9 cellular contexts compared by ENCODE assay signal in the genomic region with DNA sequence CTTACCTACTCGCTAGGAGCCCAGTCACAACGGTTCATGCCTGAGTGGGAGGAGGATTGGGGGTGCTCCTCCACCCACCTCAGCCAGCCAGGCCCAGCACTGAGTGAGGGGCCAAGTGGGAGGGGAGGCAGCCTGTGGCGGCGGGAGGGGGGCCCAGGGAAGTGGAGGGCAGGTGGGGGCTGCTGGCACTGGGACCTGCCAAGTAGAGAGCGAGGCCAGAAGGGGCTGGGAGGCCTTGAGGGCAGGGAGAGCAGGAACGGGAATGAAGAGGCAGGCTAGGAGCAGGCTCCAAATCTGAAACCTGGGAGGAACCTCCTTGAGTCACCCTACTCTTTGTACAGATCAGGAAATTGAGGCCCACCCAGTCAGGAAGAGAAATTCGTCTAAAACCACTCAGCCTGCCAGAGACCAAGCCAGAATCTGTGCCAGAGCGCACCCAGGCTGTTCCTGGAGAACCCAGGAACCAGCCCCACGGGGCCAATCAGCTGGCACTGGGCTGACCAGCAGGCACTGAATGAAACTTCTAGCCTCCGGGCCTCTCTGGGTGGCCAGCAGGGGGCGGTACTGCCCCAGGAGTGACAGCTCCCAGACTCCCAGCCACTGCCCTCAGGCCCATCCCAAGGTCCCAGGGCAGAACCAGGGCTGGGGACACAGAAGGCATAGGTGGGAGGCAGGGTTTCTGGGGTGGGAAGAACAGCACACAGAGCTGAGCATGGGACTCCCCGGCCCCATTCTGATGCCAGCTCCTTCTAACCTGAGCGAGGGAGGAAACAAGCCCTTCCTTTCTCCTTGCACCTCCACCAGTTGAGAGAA. TPM values are rescaled to one million over a fixed set of nuclear protein-coding genes. Genes with fewer than 3 reads are reported as not detected.
DNase-seq lines count a peak whose midpoint lies in the region; ATAC-seq and TF ChIP-seq lines count a peak whose summit lies in the region.
"Had no signal": no experiment of that assay in that cellular context is flagged by ENCODE, and none has a peak within 500 bp of the region (broad histone marks: within the 10 kb centered on the region; RNA-seq: fewer than 3 reads in every experiment).

No MANE protein-coding gene starts in this region.

- H3K27me3 ChIP-seq in CD4-positive, alpha-beta memory T cell (ENCODE audit: insufficient read depth, low read length), result no peaks in the 10 kb centered on the region
- H3K27me3 ChIP-seq in H9 (ENCODE audit: insufficient read depth, low read length) (no peaks in the 10 kb centered on the region), left lung (no peaks in the 10 kb centered on the region)

- DNase-seq in CD4-positive, alpha-beta memory T cell, result peak in 4 of 5 donors; percentile 63 to 72 (median 68)
- peak; percentile 93 for DNase-seq in H9
- DNase-seq in NCI-H345 (lab: John Stamatoyannopoulos, UW), result peak; percentile 60
- DNase-seq in activated CD4-positive, alpha-beta T cell treated with anti-CD3 and anti-CD28 coated beads for 24 hours (ENCODE audit: low read depth in 2 of 2), result peak; percentile 66 to 74
- no peak for DNase-seq in chondrocyte (ENCODE audit: low spot score)
- DNase-seq in left lung, result peak; percentile 87 to 98
- peak; percentile 75 to 77 for DNase-seq in stimulated activated CD4-positive, alpha-beta T cell treated with anti-CD3 and anti-CD28 coated beads, Interleukin-4, amount 100 ng/mL, for 48 hours (ENCODE audit: low read depth in 2 of 2)

- H3K4me2 ChIP-seq in H9 (ENCODE audit: insufficient read depth, insufficient read length, low read length), result no peak overlapping the region

- H2AFZ ChIP-seq in H9 (ENCODE audit: low read length), result no peak overlapping the region

- H3K18ac ChIP-seq in H9 (ENCODE audit: insufficient read length, low read depth, low read length), result no peak overlapping the region

- H4K20me1 ChIP-seq in H9 (ENCODE audit: control insufficient read depth, insufficient read depth, insufficient read length), result no peaks in the 10 kb centered on the region

- H3K79me1 ChIP-seq in H9 (ENCODE audit: insufficient read depth, low read depth, low read length, poor library complexity, severe bottlenecking), result no peaks in the 10 kb centered on the region

- peaks cover 33% of the 10 kb centered on the region for H3K4me1 ChIP-seq in CD4-positive, alpha-beta memory T cell (ENCODE audit: insufficient read depth, low read length)
- H3K4me1 ChIP-seq in H9 (ENCODE audit: insufficient read depth, low read length), result no peaks in the 10 kb centered on the region
- H3K4me1 ChIP-seq in left lung, result peaks cover 0 to 36% of the 10 kb centered on the region in 2 donors

- no peak overlapping the region for H4K91ac ChIP-seq in H9 (ENCODE audit: insufficient read length, low read depth, low read length)

- TF ChIP-seq CTCF in H9 (conservative IDR thresholded peaks at IDR 0.05) (peak; percentile 99), chondrocyte (IDR thresholded peaks at IDR 0.05) (peak; percentile 99), left lung (IDR thresholded peaks at IDR 0.05) (peak; percentile 95 to 98)

- no peak overlapping the region for H3K9ac ChIP-seq in H9 (ENCODE audit: extremely low read depth, insufficient read length, low read length)

- no peak overlapping the region for H3K4me3 ChIP-seq in CD4-positive, alpha-beta memory T cell (ENCODE audit: low read length in 2 of 2)
- H3K4me3 ChIP-seq in left lung, result no peak overlapping the region

- no peak overlapping the region for H3K27ac Mint-ChIP-seq in CD4-positive, alpha-beta memory T cell
- no peak overlapping the region for H3K27ac Mint-ChIP-seq in H9
- no peak overlapping the region for H3K27ac Mint-ChIP-seq in chondrocyte (ENCODE audit: unreplicated experiment)

- no peak overlapping the region for H2BK120ac ChIP-seq in H9 (ENCODE audit: low read depth, low read length, poor library complexity, severe bottlenecking)

- H3K14ac ChIP-seq in H9 (ENCODE audit: insufficient read depth, low read length), result no peak overlapping the region

- no peak overlapping the region for H3K56ac ChIP-seq in H9 (ENCODE audit: insufficient read length, low read depth, low read length)

- H3K27me3 Mint-ChIP-seq in CD4-positive, alpha-beta memory T cell, result no peaks in the 10 kb centered on the region
- H3K27me3 Mint-ChIP-seq in H9 (ENCODE audit: low read depth), result no peaks in the 10 kb centered on the region
- no peaks in the 10 kb centered on the region for H3K27me3 Mint-ChIP-seq in chondrocyte (ENCODE audit: low read depth)

- H4K8ac ChIP-seq in H9 (replicated peaks; ENCODE audit: insufficient read length, low read depth, low read length), result no peak overlapping the region

- H3K4me1 Mint-ChIP-seq in CD4-positive, alpha-beta memory T cell, result peaks cover 9 to 26% (median 18%) of the 10 kb centered on the region in 4 donors
- peaks cover 14 to 36% of the 10 kb centered on the region in 2 experiments for H3K4me1 Mint-ChIP-seq in H9
- H3K4me1 Mint-ChIP-seq in chondrocyte (ENCODE audit: low read depth), result peaks cover 3% of the 10 kb centered on the region

- H2BK5ac ChIP-seq in H9 (ENCODE audit: insufficient read length, low read length), result no peak overlapping the region

- no peak overlapping the region for H2BK12ac ChIP-seq in H9 (ENCODE audit: insufficient read length, low read depth, low read length)

- intact Hi-C loops in CD4-positive, alpha-beta memory T cell (cut with micrococcal nuclease), result loop anchor here (1.0 kb wide), 3 partner anchors 52 to 108 kb away; no protein-coding TSS in a partner anchor
- intact Hi-C loops in left lung (cut with DNase I), result loop anchor here (5.0 kb wide), 1 partner anchor 55 kb away; no protein-coding TSS in a partner anchor

- no peaks in the 10 kb centered on the region for H3K36me3 ChIP-seq in CD4-positive, alpha-beta memory T cell (ENCODE audit: insufficient read depth, low read length)
- no peaks in the 10 kb centered on the region for H3K36me3 ChIP-seq in left lung

- H3K79me2 ChIP-seq in H9 (ENCODE audit: insufficient read depth, low read length), result no peaks in the 10 kb centered on the region

- CTCF ChIA-PET in CD4-positive, alpha-beta memory T cell (lab: Charles Lee; ENCODE audit: partially characterized antibody), result interaction anchor here (0.6 to 21.8 kb wide), 22 partner anchors 9 to 386 kb away, joined by 3 to 550 read pairs (median 3); partner anchors contain the start of genes CLK3, SEMA7A and UBL7

- no peak overlapping the region for H2BK15ac ChIP-seq in H9 (ENCODE audit: low read depth, low read length)

- no peaks in the 10 kb centered on the region for H3K9me3 ChIP-seq in CD4-positive, alpha-beta memory T cell (ENCODE audit: control insufficient read depth in 1 of 2, low read length in 2 of 2)
- H3K9me3 ChIP-seq in H9 (ENCODE audit: control insufficient read depth, low read depth, low read length), result no peaks in the 10 kb centered on the region
- H3K9me3 ChIP-seq in left lung, result no peaks in the 10 kb centered on the region

- no peak overlapping the region for H2AK5ac ChIP-seq in H9 (ENCODE audit: insufficient read length, low read length)

- no peak overlapping the region for H3K4me3 Mint-ChIP-seq in CD4-positive, alpha-beta memory T cell
- H3K4me3 Mint-ChIP-seq in H9 (no peak overlapping the region), chondrocyte (ENCODE audit: unreplicated experiment) (no peak overlapping the region)

- no peaks in the 10 kb centered on the region for H3K23me2 ChIP-seq in H9 (ENCODE audit: insufficient read length, low read depth, low read length, poor library complexity, severe bottlenecking)

- H3K27ac ChIP-seq in CD4-positive, alpha-beta memory T cell (ENCODE audit: low read depth, low read length), result no peak overlapping the region
- H3K27ac ChIP-seq in H9 (ENCODE audit: insufficient read length, low read depth, low read length) (no peak overlapping the region), left lung (no peak overlapping the region)

- H2BK20ac ChIP-seq in H9 (ENCODE audit: low read depth, low read length, poor library complexity, severe bottlenecking), result no peak overlapping the region

- ATAC-seq in left lung (peak; percentile 95), HG03135 (IDR thresholded peaks at IDR 0.05; ENCODE audit: unreplicated experiment) (no peak)

- WGBS in H9 (ENCODE audit: extremely low coverage, insufficient read length, low lambda C conversion rate), result no CpG with 5 or more reads among the region's 13 CpGs

- H3K4ac ChIP-seq in H9 (ENCODE audit: low read depth, low read length), result no peak overlapping the region

- POLR2A ChIA-PET in CD4-positive, alpha-beta memory T cell (lab: Charles Lee; ENCODE audit: partially characterized antibody), result interaction anchor here (0.8 to 1.2 kb wide), 5 partner anchors 8 to 79 kb away, joined by 3 to 6 read pairs (median 5); partner anchors contain the start of genes SEMA7A and UBL7

- H4K5ac ChIP-seq in H9 (ENCODE audit: insufficient read length, low read depth, low read length), result no peak overlapping the region

- no peak overlapping the region for H3K23ac ChIP-seq in H9 (ENCODE audit: insufficient read length, low read depth, low read length)

- no peak overlapping the region for H3T11ph ChIP-seq in H9 (ENCODE audit: low read length)

- H3K9me3 Mint-ChIP-seq in CD4-positive, alpha-beta memory T cell, result no peaks in the 10 kb centered on the region
- H3K9me3 Mint-ChIP-seq in H9, result no peaks in the 10 kb centered on the region
- no peaks in the 10 kb centered on the region for H3K9me3 Mint-ChIP-seq in chondrocyte (ENCODE audit: low read depth)

- H3K36me3 Mint-ChIP-seq in CD4-positive, alpha-beta memory T cell, result no peaks in the 10 kb centered on the region
- H3K36me3 Mint-ChIP-seq in H9 (ENCODE audit: insufficient read depth in 1 of 3, low read depth in 3 of 3), result no peaks in the 10 kb centered on the region
- no peaks in the 10 kb centered on the region for H3K36me3 Mint-ChIP-seq in chondrocyte (ENCODE audit: low read depth)

RNA-seq across cellular contexts. Expression of gene CYP11A1, which starts 14.8 kb away (rescaled TPM):
- total RNA-seq in CD4-positive, alpha-beta memory T cell, result not detected
- not detected for polyA plus RNA-seq in CD4-positive, alpha-beta memory T cell
- total RNA-seq in H9 (2021), result 1.7 and 2.3 TPM in 2 replicates
- total RNA-seq in chondrocyte, result 0.32 to 0.54 TPM in 2 of 3 replicates, not detected in the other
- total RNA-seq in left lung, result under 1 TPM; 0.34 to 0.64 TPM
- total RNA-seq: T-helper 1 cell treated with Interleukin-12 subunit alpha and Interleukin-12 subunit beta and Interleukin-4 antibody, amounts not matched to agents 30 ng/mL and 1 ng/mL, for 36 hours had no signal

RNA-seq across cellular contexts. Expression of gene SEMA7A, which starts 51.5 kb away (rescaled TPM):
- 1 to 10 TPM; 1.2 to 1.9 TPM for total RNA-seq in CD4-positive, alpha-beta memory T cell
- under 1 TPM in 1 of 2 donors, not detected in 1; 0.10 TPM for polyA plus RNA-seq in CD4-positive, alpha-beta memory T cell
- total RNA-seq in H9 (2021) (5.7 and 7.0 TPM in 2 replicates), chondrocyte (1.1 to 3.3 TPM (median 2.3 TPM) in 3 replicates), left lung (1 to 10 TPM; 4.7 to 7.8 TPM)
